ENCODE assay signal across 9 cellular contexts in the genomic region with DNA sequence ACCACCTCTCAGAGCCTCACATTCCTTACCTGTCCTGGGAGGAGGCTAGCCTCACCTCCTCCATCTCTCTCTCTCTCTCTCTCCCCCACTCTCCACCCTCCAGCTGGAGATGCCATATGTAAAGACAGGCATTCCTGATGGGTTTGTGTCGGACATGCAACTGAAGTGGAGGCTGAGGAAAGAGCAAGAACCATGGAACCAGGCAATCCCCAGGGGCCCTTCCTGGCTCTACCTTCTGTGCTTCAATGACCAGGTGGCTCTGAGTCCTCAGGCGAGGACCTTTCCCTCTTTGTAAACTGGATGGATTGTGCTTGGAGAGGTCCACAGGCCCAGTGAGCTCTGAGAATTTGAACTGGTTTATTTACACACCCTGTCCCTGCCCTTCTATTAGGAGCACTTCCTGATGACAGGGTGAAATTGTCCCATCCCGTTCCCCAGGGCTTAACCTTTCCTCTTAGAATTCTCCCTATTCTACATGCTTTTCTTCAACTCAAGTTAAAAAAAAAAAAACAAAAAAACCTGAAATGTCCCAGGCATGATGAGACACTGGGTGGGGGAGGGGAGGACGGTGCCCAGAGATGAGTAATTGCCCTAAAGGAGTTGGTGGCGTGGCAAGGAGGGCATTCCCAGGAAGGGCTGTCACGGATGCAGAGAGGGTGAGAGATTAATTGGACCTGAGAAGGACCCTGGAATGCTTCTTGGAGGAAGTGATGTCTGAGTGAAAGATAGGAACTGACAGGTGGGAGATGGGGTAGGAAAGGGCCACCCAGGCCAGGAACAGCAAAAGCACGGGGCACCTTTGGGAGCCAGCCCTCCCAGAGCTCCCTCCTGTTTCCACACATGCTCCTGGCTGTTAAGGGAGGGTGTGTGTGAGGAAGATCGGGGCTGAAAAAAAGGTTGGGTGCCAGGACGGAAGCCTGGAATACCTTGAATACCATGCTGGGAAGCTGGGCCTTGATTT. TPM values are rescaled to one million over a fixed set of nuclear protein-coding genes. Genes with fewer than 3 reads are reported as not detected.
DNase-seq lines count a peak whose midpoint lies in the region; ATAC-seq, FAIRE-seq and TF ChIP-seq lines count a peak whose summit lies in the region.
"Had no signal": no experiment of that assay in that cellular context is flagged by ENCODE, and none has a peak within 500 bp of the region (broad histone marks: within the 10 kb centered on the region; RNA-seq: fewer than 3 reads in every experiment).

No MANE protein-coding gene starts in this region.

- in situ Hi-C loops in G401 (cut with HindIII; ENCODE audit: low sequenced_read_pairs) = no loop called here
- in situ Hi-C loops in gastrocnemius medialis (cut with MboI; ENCODE audit: low sequenced_read_pairs in 4 of 4) = no loop called here

- TF ChIP-seq CTCF in esophagus muscularis mucosa (IDR thresholded peaks at IDR 0.05) (no peak), gastrocnemius medialis (IDR thresholded peaks at IDR 0.05 in 4 of 5, conservative IDR thresholded peaks at IDR 0.05 in 1 of 5) (no peak), GM10248 (IDR thresholded peaks at IDR 0.05; ENCODE audit: control extremely low read depth, extremely low read depth, low read depth, missing control alignments) (no peak), spleen (IDR thresholded peaks at IDR 0.05 in 8 of 11, conservative IDR thresholded peaks at IDR 0.05 in 3 of 11) (no peak)

- ATAC-seq in gastrocnemius medialis = no peak

- CTCF ChIA-PET in GM10248 (lab: Yijun Ruan, JAX) = interaction anchor here (2.4 to 10.5 kb wide), 3 partner anchors 17 to 129 kb away, joined by 6 to 83 read pairs (median 6); no protein-coding TSS in a partner anchor

- DNase-seq in G401 (ENCODE audit: low spot score) (peak; percentile 28), RCC 7860 (ENCODE audit: low spot score) (peak; percentile 94), esophagus muscularis mucosa (ENCODE audit: extremely low spot score) (no peak), gastrocnemius medialis (peak in 1 of 2 donors; percentile 72), GM10248 (ENCODE audit: extremely low spot score) (no peak), spleen (no peak), NCI-H510A (lab: John Stamatoyannopoulos, UW) (no peak), hippocampal formation (lab: John Stamatoyannopoulos, UW) (no peak)
- DNase-seq: NCI-H1694 treated with DMSO at 0.1 percent for 48 hours had no signal

- POLR2A ChIA-PET in GM10248 (lab: Yijun Ruan, JAX) = no interaction called here

- H3K27me3 ChIP-seq in esophagus muscularis mucosa = no peaks in the 10 kb centered on the region
- no peaks in the 10 kb centered on the region for H3K27me3 ChIP-seq in gastrocnemius medialis
- no peaks in the 10 kb centered on the region for H3K27me3 ChIP-seq in spleen (replicated peaks in 1 of 7)

- intact Hi-C loops in esophagus muscularis mucosa (cut with DNase I) (no loop called here), gastrocnemius medialis (cut with DNase I; ENCODE audit: low total_unique reads) (no loop called here), spleen (cut with DNase I; ENCODE audit: low total_unique reads) (no loop called here)

- FAIRE-seq in RCC 7860 (lab: Jason Lieb, UNC) = peak; percentile 95

- H3K27ac ChIP-seq in esophagus muscularis mucosa (replicated peaks in 1 of 4) (peak overlapping the region; percentile 85 to 90 (median 86)), gastrocnemius medialis (peak overlapping the region; percentile 84 to 100 (median 94)), spleen (peak overlapping the region in 3 of 8 donors; percentile 15 to 46 (median 45))

- no peak for TF ChIP-seq POLR2A in esophagus muscularis mucosa (IDR thresholded peaks at IDR 0.05; ENCODE audit: low read depth)
- TF ChIP-seq POLR2A in gastrocnemius medialis (IDR thresholded peaks at IDR 0.05) = no peak
- TF ChIP-seq POLR2A in spleen (IDR thresholded peaks at IDR 0.05) = no peak

- H3K4me3 ChIP-seq in esophagus muscularis mucosa (no peak overlapping the region), gastrocnemius medialis (no peak overlapping the region), spleen (no peak overlapping the region)

- peaks cover 95 to 100% (median 100%) of the 10 kb centered on the region in 4 donors for H3K4me1 ChIP-seq in esophagus muscularis mucosa
- peaks cover 78 to 90% of the 10 kb centered on the region in 2 donors for H3K4me1 ChIP-seq in gastrocnemius medialis
- H3K4me1 ChIP-seq in spleen = peaks cover 6 to 94% (median 49%) of the 10 kb centered on the region in 6 donors

- no peak for TF ChIP-seq EP300 in esophagus muscularis mucosa (IDR thresholded peaks at IDR 0.05)

- H3K9me3 ChIP-seq in esophagus muscularis mucosa (no peaks in the 10 kb centered on the region), gastrocnemius medialis (no peaks in the 10 kb centered on the region), spleen (no peaks in the 10 kb centered on the region)

- H3K36me3 ChIP-seq in esophagus muscularis mucosa (peaks cover 0 to 17% (median 4%) of the 10 kb centered on the region in 4 donors), gastrocnemius medialis (no peaks in the 10 kb centered on the region), spleen (peaks cover 0 to 39% (median 0%) of the 10 kb centered on the region in 6 donors)

- 51% methylated on average over 9 of the region's 9 CpGs for WGBS in esophagus muscularis mucosa
- WGBS in spleen, 5 donors = 73 to 81% (median 74%) methylated on average over 9 of the region's 9 CpGs

RNA-seq across cellular contexts. Expression of gene WASF2, which starts 50.2 kb away (rescaled TPM):
- 10.4 and 14.2 TPM in 2 replicates for total RNA-seq in G401 (2014; rRNA removed; shearing (Covaris generic))
- total RNA-seq in esophagus muscularis mucosa = 100 to 1,000 TPM in 2 of 4 donors, 10 to 100 TPM in 2; 78.5 to 141 (median 101) TPM
- total RNA-seq in gastrocnemius medialis = 10 to 100 TPM; 10.6 to 16.7 (median 13.3) TPM
- 100 to 1,000 TPM in 4 of 7 donors, 10 to 100 TPM in 3; 92.1 to 196 (median 129) TPM for total RNA-seq in spleen
- polyA plus RNA-seq in spleen = 10 to 100 TPM; 17.2 to 36.8 (median 23.5) TPM

Comparison
In these comparisons a context has a peak if more than half of its experiments do, and no peak if none do; other contexts are left out.
1. DNase-seq: peak in G401 (single experiment) and RCC 7860 (single experiment); none in esophagus muscularis mucosa (single experiment), GM10248 (single experiment), spleen (single experiment), NCI-H510A (single experiment) and hippocampal formation (0 of 2).